ENCODE assay signal across 10 cellular contexts in genomic region chr2:197813093-197813787, GRCh38. TPM values are rescaled to one million over a fixed set of nuclear protein-coding genes. Genes with fewer than 3 reads are reported as not detected.
DNase-seq lines count a peak whose midpoint lies in the region; ATAC-seq, FAIRE-seq and TF ChIP-seq lines count a peak whose summit lies in the region.
"Had no signal": no experiment of that assay in that cellular context is flagged by ENCODE, and none has a peak within 500 bp of the region (broad histone marks: within the 10 kb centered on the region; RNA-seq: fewer than 3 reads in every experiment).

No MANE protein-coding gene starts in this region.

- BruUV-seq in endothelial cell of umbilical vein (replicated peaks; lab: Mats Ljungman, UMichigan), result no TSS peak

- H3K4me3 ChIP-seq in endothelial cell of umbilical vein (replicated peaks in 1 of 3; ENCODE audit: insufficient read depth in 1 of 3, low read depth in 1 of 3, low read length in 3 of 3) (no peak overlapping the region), psoas muscle (no peak overlapping the region)

- no peak overlapping the region for H3K9ac ChIP-seq in endothelial cell of umbilical vein (replicated peaks; ENCODE audit: extremely low read depth, insufficient read depth, low read length)

- intact Hi-C loops in CD14-positive monocyte (cut with micrococcal nuclease) (no loop called here), endothelial cell of umbilical vein (cut with micrococcal nuclease) (loop anchor here (1.0 kb wide), 1 partner anchor 8 kb away; no protein-coding TSS in a partner anchor), psoas muscle (cut with DNase I) (no loop called here)

- no peak overlapping the region for H3K27ac Mint-ChIP-seq in CD14-positive monocyte

- DNase-seq in CD14-positive monocyte (ENCODE audit: low spot score) (no peak), GM20000 (ENCODE audit: low spot score) (peak; percentile 42), NCI-H82 (lab: John Stamatoyannopoulos, UW) (peak; percentile 49), endothelial cell of umbilical vein (ENCODE audit: low read depth, low spot score) (peak; percentile 33), psoas muscle (no peak), NCI-H524 (lab: John Stamatoyannopoulos, UW) (no peak), NCI-H345 treated with DMSO at 0.1 percent for 48 hours (lab: John Stamatoyannopoulos, UW; ENCODE audit: unreplicated experiment) (no peak), NCI-H446 treated with DMSO at 0.1 percent for 48 hours (lab: John Stamatoyannopoulos, UW) (no peak)

- H3K36me3 Mint-ChIP-seq in CD14-positive monocyte, result peaks cover 0 to 3% of the 10 kb centered on the region in 2 donors

- TF ChIP-seq POLR2A in endothelial cell of umbilical vein (IDR thresholded peaks at IDR 0.05; ENCODE audit: low read depth, low read length), result no peak

- H2AFZ ChIP-seq in endothelial cell of umbilical vein (ENCODE audit: low read depth, low read length), result no peak overlapping the region

- TF ChIP-seq CTCF in CD14-positive monocyte (IDR thresholded peaks at IDR 0.05) (peak; percentile 78), GM20000 (IDR thresholded peaks at IDR 0.05; ENCODE audit: extremely low read depth, missing control alignments) (peak; percentile 33), endothelial cell of umbilical vein (IDR thresholded peaks at IDR 0.05; ENCODE audit: extremely low read depth in 1 of 2, insufficient read depth in 1 of 2, low read depth in 1 of 2, low read length in 2 of 2) (peak; percentile 30 to 46), psoas muscle (IDR thresholded peaks at IDR 0.05) (peak; percentile 44)

- ATAC-seq in psoas muscle, result peak; percentile 60 to 91 (median 86)

- H3K4me1 ChIP-seq in endothelial cell of umbilical vein (ENCODE audit: control insufficient read depth, extremely low read depth, insufficient read depth, low read length), result peaks cover 2% of the 10 kb centered on the region
- H3K4me1 ChIP-seq in psoas muscle, result peaks cover 10% of the 10 kb centered on the region

- no peaks in the 10 kb centered on the region for H4K20me1 ChIP-seq in endothelial cell of umbilical vein (replicated peaks; ENCODE audit: control insufficient read depth, extremely low read depth, insufficient read depth, low read length)

- H3K4me3 Mint-ChIP-seq in CD14-positive monocyte, result no peak overlapping the region

- H3K27ac ChIP-seq in endothelial cell of umbilical vein (ENCODE audit: insufficient read depth, low read depth, low read length), result no peak overlapping the region
- H3K27ac ChIP-seq in psoas muscle, result no peak overlapping the region

- H3K27me3 ChIP-seq in endothelial cell of umbilical vein (ENCODE audit: control insufficient read depth in 2 of 2, insufficient read depth in 2 of 2, low read length in 2 of 2), result no peaks in the 10 kb centered on the region
- no peaks in the 10 kb centered on the region for H3K27me3 ChIP-seq in psoas muscle (ENCODE audit: insufficient read depth in 3 of 3, low read length in 2 of 3)

- 55 to 70% (median 65%) methylated on average over 3 of the region's 3 CpGs for WGBS in psoas muscle, 3 donors

- H3K79me2 ChIP-seq in endothelial cell of umbilical vein (ENCODE audit: control insufficient read depth, insufficient read depth, low read length), result no peaks in the 10 kb centered on the region

- CTCF ChIA-PET in endothelial cell of umbilical vein (lab: Charles Lee), result interaction anchor here (0.6 to 3.0 kb wide), 17 partner anchors 9 to 483 kb away, joined by 3 to 17 read pairs (median 5); partner anchors contain the start of gene PLCL1

- H3K27me3 Mint-ChIP-seq in CD14-positive monocyte (ENCODE audit: low read depth in 3 of 3), result peaks cover 0 to 2% (median 0%) of the 10 kb centered on the region in 3 donors

- H3K9me3 Mint-ChIP-seq in CD14-positive monocyte, result no peaks in the 10 kb centered on the region

- POLR2A ChIA-PET in endothelial cell of umbilical vein (lab: Charles Lee), result no interaction called here

- H3K9me1 ChIP-seq in endothelial cell of umbilical vein (replicated peaks; ENCODE audit: control insufficient read depth, extremely low read depth, insufficient read depth, low read length), result no peaks in the 10 kb centered on the region

- H3K4me1 Mint-ChIP-seq in CD14-positive monocyte, result no peaks in the 10 kb centered on the region

- no peaks in the 10 kb centered on the region for H3K36me3 ChIP-seq in endothelial cell of umbilical vein (ENCODE audit: control insufficient read depth in 2 of 2, extremely low read depth in 1 of 2, insufficient read depth in 2 of 2, low read length in 2 of 2)
- no peaks in the 10 kb centered on the region for H3K36me3 ChIP-seq in psoas muscle (ENCODE audit: insufficient read depth in 1 of 2, low read depth in 1 of 2)

- H3K9me3 ChIP-seq in endothelial cell of umbilical vein (replicated peaks; ENCODE audit: control insufficient read depth, insufficient read depth, low read length) (no peaks in the 10 kb centered on the region), psoas muscle (no peaks in the 10 kb centered on the region)

- dilution Hi-C loops in endothelial cell of umbilical vein (cut with MboI; ENCODE audit: extremely low pct_ligation_motif_present, low sequenced_read_pairs), result no loop called here

- H3K4me2 ChIP-seq in endothelial cell of umbilical vein (ENCODE audit: insufficient read depth, low read length), result no peak overlapping the region

- peak; percentile 60 for FAIRE-seq in endothelial cell of umbilical vein (lab: Jason Lieb, UNC)

TF ChIP-seq in endothelial cell of umbilical vein, 7 proteins besides CTCF, POLR2A, EP300 and RAD21:
- TF ChIP-seq GATA2 (IDR thresholded peaks at IDR 0.05; ENCODE audit: insufficient read depth, insufficient read length, low read depth, low read length) (no peak), FOS (IDR thresholded peaks at IDR 0.05; ENCODE audit: borderline replicate concordance, insufficient read depth, low read length) (peak; percentile 55)
TF ChIP-seq in endothelial cell of umbilical vein: peak in this region for 1.

RNA-seq across cellular contexts. Expression of gene PLCL1, which starts 8.8 kb away (rescaled TPM):
- 1 to 10 TPM in 1 of 2 donors, under 1 TPM in 1; 0.79 to 1.4 TPM for polyA plus RNA-seq in CD14-positive monocyte
- 3.4 and 5.1 TPM in 2 replicates for total RNA-seq in endothelial cell of umbilical vein
- 0.60 and 0.79 TPM in 2 replicates for polyA plus RNA-seq in endothelial cell of umbilical vein
- 1.2 TPM in 2 replicates for polyA plus RNA-seq in endothelial cell of umbilical vein (2011; cell fraction: cytosol; rRNA removed)
- 1.9 and 3.0 TPM in 2 replicates for polyA plus RNA-seq in endothelial cell of umbilical vein (2011; cell fraction: nucleus; rRNA removed)
- polyA plus RNA-seq in endothelial cell of umbilical vein (2012), result 8.8 and 9.5 TPM in 2 replicates
- polyA minus RNA-seq in endothelial cell of umbilical vein, result 3.4 and 5.9 TPM in 2 replicates
- not detected for polyA minus RNA-seq in endothelial cell of umbilical vein (2011; cell fraction: cytosol; rRNA and poly(A)+ RNA removed)
- polyA minus RNA-seq in endothelial cell of umbilical vein (2011; cell fraction: nucleus; rRNA and poly(A)+ RNA removed), result 8.7 and 11.5 TPM in 2 replicates
- 10 to 100 TPM in 3 of 4 donors, 1 to 10 TPM in 1; 9.6 to 25.4 (median 17.3) TPM for total RNA-seq in psoas muscle
- 10 to 100 TPM in 1 of 3 donors, 1 to 10 TPM in 2; 4.3 to 12.6 (median 7.5) TPM for polyA plus RNA-seq in psoas muscle

RNA-seq across cellular contexts. Expression of gene BOLL, which starts 28.1 kb away (rescaled TPM):
- polyA plus RNA-seq in CD14-positive monocyte, result not detected
- not detected in 2 replicates for total RNA-seq in endothelial cell of umbilical vein
- polyA plus RNA-seq in endothelial cell of umbilical vein, result not detected in 2 replicates
- not detected in 2 replicates for polyA plus RNA-seq in endothelial cell of umbilical vein (2011; cell fraction: cytosol; rRNA removed)
- polyA plus RNA-seq in endothelial cell of umbilical vein (2011; cell fraction: nucleus; rRNA removed), result not detected in 2 replicates
- not detected in 2 replicates for polyA plus RNA-seq in endothelial cell of umbilical vein (2012)
- polyA minus RNA-seq in endothelial cell of umbilical vein, result not detected in 2 replicates
- not detected for polyA minus RNA-seq in endothelial cell of umbilical vein (2011; cell fraction: cytosol; rRNA and poly(A)+ RNA removed)
- not detected in 2 replicates for polyA minus RNA-seq in endothelial cell of umbilical vein (2011; cell fraction: nucleus; rRNA and poly(A)+ RNA removed)
- 1 to 10 TPM; 3.3 to 6.5 (median 4.1) TPM for total RNA-seq in psoas muscle
- 1 to 10 TPM in 2 of 3 donors, under 1 TPM in 1; 0.47 to 2.9 (median 1.5) TPM for polyA plus RNA-seq in psoas muscle
- total RNA-seq: glomerular endothelial cell had no signal
- polyA plus RNA-seq: urinary bladder had no signal

Comparison
In these comparisons a context has a peak if more than half of its experiments do, and no peak if none do; other contexts are left out.
1. DNase-seq: peak in GM20000 (single experiment), NCI-H82 (single experiment) and endothelial cell of umbilical vein (single experiment); none in CD14-positive monocyte (single experiment), psoas muscle (0 of 2), NCI-H524 (0 of 2), NCI-H345 treated with DMSO at 0.1 percent for 48 hours (single experiment) and NCI-H446 treated with DMSO at 0.1 percent for 48 hours (single experiment).
2. Peak in every context shown above with its lines, with median percentiles within 50 percentile points of each other: CTCF ChIP-seq.